ENCODE assay signal across 1 cellular context in the genomic region with DNA sequence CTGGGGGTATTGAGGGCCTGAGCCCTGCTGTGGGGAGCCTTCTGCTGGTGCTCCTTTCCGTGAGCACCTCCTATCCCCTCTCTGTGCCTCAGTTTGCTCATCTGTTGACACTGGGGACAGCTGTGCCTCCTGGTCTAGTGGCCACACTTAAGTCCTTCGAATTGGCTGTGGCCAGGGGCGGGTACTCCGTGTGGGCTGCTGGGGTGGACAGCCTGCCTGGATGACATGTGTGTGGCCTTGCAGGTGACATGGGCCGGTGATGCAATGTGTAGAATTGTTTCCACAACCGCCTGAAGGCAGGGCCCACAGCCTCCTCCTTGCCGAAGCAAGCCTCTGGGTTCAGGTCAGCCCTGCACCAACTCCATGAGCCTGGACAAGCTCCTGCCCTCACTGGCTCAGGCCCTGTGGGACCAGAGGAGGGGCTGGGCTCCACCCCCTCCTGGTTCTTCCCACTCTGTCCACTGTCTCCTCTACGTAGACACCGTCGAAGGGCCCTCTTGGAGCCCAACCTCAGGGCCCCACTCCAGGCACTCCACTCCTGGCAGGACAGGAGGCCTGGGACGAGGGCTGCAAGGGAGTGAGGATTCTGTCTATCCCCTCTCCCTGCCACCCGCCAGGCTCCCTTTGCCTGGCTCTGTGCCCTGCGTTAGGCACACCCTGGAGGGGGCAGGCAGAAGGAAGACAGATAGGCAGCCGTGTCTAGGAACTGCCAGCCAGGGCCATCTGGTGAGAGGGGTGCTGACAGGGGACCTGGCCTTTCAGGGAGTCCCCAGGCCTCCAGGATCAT.
TF ChIP-seq lines count a peak whose summit lies in the region.

No MANE protein-coding gene starts in this region.

TF ChIP-seq in HepG2, 621 proteins besides CTCF, POLR2A, EP300 and RAD21 (continued from another document):
- TF ChIP-seq, protein P1, sequence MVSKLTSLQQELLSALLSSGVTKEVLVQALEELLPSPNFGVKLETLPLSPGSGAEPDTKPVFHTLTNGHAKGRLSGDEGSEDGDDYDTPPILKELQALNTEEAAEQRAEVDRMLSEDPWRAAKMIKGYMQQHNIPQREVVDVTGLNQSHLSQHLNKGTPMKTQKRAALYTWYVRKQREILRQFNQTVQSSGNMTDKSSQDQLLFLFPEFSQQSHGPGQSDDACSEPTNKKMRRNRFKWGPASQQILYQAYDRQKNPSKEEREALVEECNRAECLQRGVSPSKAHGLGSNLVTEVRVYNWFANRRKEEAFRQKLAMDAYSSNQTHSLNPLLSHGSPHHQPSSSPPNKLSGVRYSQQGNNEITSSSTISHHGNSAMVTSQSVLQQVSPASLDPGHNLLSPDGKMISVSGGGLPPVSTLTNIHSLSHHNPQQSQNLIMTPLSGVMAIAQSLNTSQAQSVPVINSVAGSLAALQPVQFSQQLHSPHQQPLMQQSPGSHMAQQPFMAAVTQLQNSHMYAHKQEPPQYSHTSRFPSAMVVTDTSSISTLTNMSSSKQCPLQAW (CRISPR knock-in tag; IDR thresholded peaks at IDR 0.05) = 0 out of 2 replicates have a peak, but pooled peaks have one; percentile 12
- TF ChIP-seq ZNF772 (CRISPR knock-in tag; IDR thresholded peaks at IDR 0.05) (peak; percentile 64; the same call in 1 of the 2 replicates), SYNCRIP (IDR thresholded peaks at IDR 0.05; ENCODE audit: insufficient read depth, low read depth, low read length) (no peak), CBFB (CRISPR knock-in tag; IDR thresholded peaks at IDR 0.05) (peak; percentile 33; the same call in 1 of the 2 replicates), NCOA1 (CRISPR knock-in tag; IDR thresholded peaks at IDR 0.05) (no peak), TARDBP (CRISPR knock-in tag; IDR thresholded peaks at IDR 0.05) (no peak), MED1 (CRISPR knock-in tag; IDR thresholded peaks at IDR 0.05) (peak; percentile 58), IKZF5 (CRISPR knock-in tag; IDR thresholded peaks at IDR 0.05) (0 out of 2 replicates have a peak, but pooled peaks have one; percentile 22), ZNF30 (CRISPR knock-in tag; IDR thresholded peaks at IDR 0.05) (peak; percentile 62; the same call in 1 of the 2 replicates), RFX1 (IDR thresholded peaks at IDR 0.05) (no peak), ZNF563 (CRISPR knock-in tag; IDR thresholded peaks at IDR 0.05) (peak; percentile 47; the same call in 1 of the 2 replicates), ZNF770 (CRISPR knock-in tag; IDR thresholded peaks at IDR 0.05) (peak; percentile 70; the same call in 1 of the 2 replicates), CEBPB (IDR thresholded peaks at IDR 0.05; ENCODE audit: borderline replicate concordance, low read depth, low read length) (peak; percentile 97), TAF1 (CRISPR knock-in tag; IDR thresholded peaks at IDR 0.05) (peak; percentile 55; the same call in 1 of the 2 replicates)
- TF ChIP-seq, protein P2, sequence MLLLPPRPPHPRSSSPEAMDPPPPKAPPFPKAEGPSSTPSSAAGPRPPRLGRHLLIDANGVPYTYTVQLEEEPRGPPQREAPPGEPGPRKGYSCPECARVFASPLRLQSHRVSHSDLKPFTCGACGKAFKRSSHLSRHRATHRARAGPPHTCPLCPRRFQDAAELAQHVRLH (CRISPR knock-in tag; IDR thresholded peaks at IDR 0.05; ENCODE audit: borderline replicate concordance, low read depth) = 0 out of 2 replicates have a peak, but pooled peaks have one; percentile 18
